Comparison of ENCODE assay signal across 2 cellular contexts in the genomic region with DNA sequence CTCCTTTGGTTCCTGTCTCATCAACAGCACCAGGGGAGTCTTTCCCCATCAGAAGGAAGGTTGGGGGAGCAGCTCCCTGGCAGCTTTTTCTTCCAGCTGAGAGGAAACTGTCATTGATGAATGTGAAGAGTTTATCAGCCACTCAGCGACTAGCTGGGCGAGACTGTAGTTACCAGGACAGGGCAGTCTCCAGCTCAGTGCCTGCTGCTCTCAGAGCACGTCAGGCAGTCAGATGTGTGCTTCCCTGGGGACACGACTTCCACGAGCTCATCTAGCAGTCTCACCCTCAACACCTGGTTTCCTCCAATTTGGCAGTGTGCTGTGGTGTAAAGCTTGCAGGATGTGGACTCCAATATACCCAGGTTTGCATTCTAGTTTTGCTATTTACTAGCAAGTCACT.
TF ChIP-seq lines count a peak whose summit lies in the region.

No MANE protein-coding gene starts in this region.

TF ChIP-seq in HEK293, 187 proteins besides CTCF, POLR2A, EP300 and RAD21:
- TF ChIP-seq HOXC10 (CRISPR knock-in tag; IDR thresholded peaks at IDR 0.05) = no peak
- peak; percentile 39 for TF ChIP-seq ZIC2 (tag by site-specific recombination; IDR thresholded peaks at IDR 0.05)

TF ChIP-seq in SK-N-SH, 30 proteins besides CTCF, POLR2A, EP300 and RAD21:
- TF ChIP-seq TAF1 (IDR thresholded peaks at IDR 0.05; ENCODE audit: borderline replicate concordance, low read depth, low read length) (no peak), JUND (IDR thresholded peaks at IDR 0.05) (no peak), NRF1 (IDR thresholded peaks at IDR 0.05; ENCODE audit: low read depth, low read length) (no peak), RFX5 (IDR thresholded peaks at IDR 0.05; ENCODE audit: low read length) (no peak), YY1 (IDR thresholded peaks at IDR 0.05; ENCODE audit: low read depth) (no peak), MEF2A (IDR thresholded peaks at IDR 0.05; ENCODE audit: borderline replicate concordance, low read depth) (no peak), FOSL2 (IDR thresholded peaks at IDR 0.05; ENCODE audit: borderline replicate concordance, low read depth) (no peak), FOXJ3 (CRISPR knock-in tag; IDR thresholded peaks at IDR 0.05) (no peak), ELF1 (IDR thresholded peaks at IDR 0.05) (no peak), SIN3A (IDR thresholded peaks at IDR 0.05; ENCODE audit: borderline replicate concordance, low read depth, low read length) (no peak)
